1 cellular context compared by ENCODE assay signal in genomic region chr1:4733446-4734175, GRCh38.
TF ChIP-seq lines count a peak whose summit lies in the region.

No MANE protein-coding gene starts in this region.

TF ChIP-seq in GM12878, 131 proteins besides CTCF, POLR2A, EP300 and RAD21:
- TF ChIP-seq, protein P1, sequence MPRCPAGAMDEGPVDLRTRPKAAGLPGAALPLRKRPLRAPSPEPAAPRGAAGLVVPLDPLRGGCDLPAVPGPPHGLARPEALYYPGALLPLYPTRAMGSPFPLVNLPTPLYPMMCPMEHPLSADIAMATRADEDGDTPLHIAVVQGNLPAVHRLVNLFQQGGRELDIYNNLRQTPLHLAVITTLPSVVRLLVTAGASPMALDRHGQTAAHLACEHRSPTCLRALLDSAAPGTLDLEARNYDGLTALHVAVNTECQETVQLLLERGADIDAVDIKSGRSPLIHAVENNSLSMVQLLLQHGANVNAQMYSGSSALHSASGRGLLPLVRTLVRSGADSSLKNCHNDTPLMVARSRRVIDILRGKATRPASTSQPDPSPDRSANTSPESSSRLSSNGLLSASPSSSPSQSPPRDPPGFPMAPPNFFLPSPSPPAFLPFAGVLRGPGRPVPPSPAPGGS (IDR thresholded peaks at IDR 0.05; ENCODE audit: borderline replicate concordance, insufficient read depth, low read depth, low read length, poor library complexity, severe bottlenecking) = peak; percentile 13
- TF ChIP-seq, protein P2, sequence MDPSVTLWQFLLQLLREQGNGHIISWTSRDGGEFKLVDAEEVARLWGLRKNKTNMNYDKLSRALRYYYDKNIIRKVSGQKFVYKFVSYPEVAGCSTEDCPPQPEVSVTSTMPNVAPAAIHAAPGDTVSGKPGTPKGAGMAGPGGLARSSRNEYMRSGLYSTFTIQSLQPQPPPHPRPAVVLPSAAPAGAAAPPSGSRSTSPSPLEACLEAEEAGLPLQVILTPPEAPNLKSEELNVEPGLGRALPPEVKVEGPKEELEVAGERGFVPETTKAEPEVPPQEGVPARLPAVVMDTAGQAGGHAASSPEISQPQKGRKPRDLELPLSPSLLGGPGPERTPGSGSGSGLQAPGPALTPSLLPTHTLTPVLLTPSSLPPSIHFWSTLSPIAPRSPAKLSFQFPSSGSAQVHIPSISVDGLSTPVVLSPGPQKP (IDR thresholded peaks at IDR 0.05; ENCODE audit: low read depth, low read length) = no peak
